ENCODE assay signal across 20 cellular contexts in genomic region chr2:219327719-219328118, GRCh38. TPM values are rescaled to one million over a fixed set of nuclear protein-coding genes. Genes with fewer than 3 reads are reported as not detected.
DNase-seq lines count a peak whose midpoint lies in the region; ATAC-seq, FAIRE-seq and TF ChIP-seq lines count a peak whose summit lies in the region.
"Had no signal": no experiment of that assay in that cellular context is flagged by ENCODE, and none has a peak within 500 bp of the region (broad histone marks: within the 10 kb centered on the region; RNA-seq: fewer than 3 reads in every experiment).

No MANE protein-coding gene starts in this region.

- TF ChIP-seq CTCF in pancreas (IDR thresholded peaks at IDR 0.05) (no peak), GM20000 (IDR thresholded peaks at IDR 0.05; ENCODE audit: extremely low read depth, missing control alignments) (no peak)

- H3K4me1 ChIP-seq in pancreas = no peaks in the 10 kb centered on the region
- H3K4me1 ChIP-seq: SJCRH30 had no signal

- H3K9me3 ChIP-seq in pancreas = no peaks in the 10 kb centered on the region
- H3K9me3 ChIP-seq: MG63, SJCRH30 had no signal

- H3K27ac Mint-ChIP-seq in activated CD8-positive, alpha-beta T cell treated with anti-CD3 and anti-CD28 coated beads, Interleukin-2, amount 10 ng/mL, durations not matched to agents 7 days and 5 days = no peak overlapping the region

- DNase-seq in NCI-H2227 (lab: John Stamatoyannopoulos, UW; ENCODE audit: unreplicated experiment) = peak; percentile 12
- DNase-seq in NCI-H2227 treated with DMSO at 0.1 percent for 48 hours (lab: John Stamatoyannopoulos, UW) = no peak
- peak; percentile 45 for DNase-seq in NCI-H1417 treated with DMSO at 0.1 percent for 48 hours (lab: John Stamatoyannopoulos, UW)
- peak; percentile 54 for DNase-seq in NCI-H524 treated with DMSO at 0.1 percent for 48 hours (lab: John Stamatoyannopoulos, UW)
- no peak for DNase-seq in pancreas
- no peak for DNase-seq in GM20000 (ENCODE audit: low spot score)
- DNase-seq in activated CD8-positive, alpha-beta T cell treated with anti-CD3 and anti-CD28 coated beads, Interleukin-2, amount 10 ng/mL, durations not matched to agents 7 days and 5 days = no peak
- DNase-seq: HCEC 1CT; IMR-90; Karpas-422; MG63; NCI-H1105; NCI-H2029 treated with DMSO at 0.1 percent for 48 hours; NCI-H446 treated with DMSO at 0.1 percent for 48 hours; NK-92 treated with Interleukin-12 subunit alpha and Interleukin-12 subunit beta, amount 100 ng/mL, for 24 hours; SJCRH30; T-helper 2 cell had no signal

- H3K9me3 Mint-ChIP-seq in activated CD8-positive, alpha-beta T cell treated with anti-CD3 and anti-CD28 coated beads, Interleukin-2, amount 10 ng/mL, durations not matched to agents 7 days and 5 days (ENCODE audit: insufficient read depth) = no peaks in the 10 kb centered on the region

- CTCF ChIA-PET in activated CD8-positive, alpha-beta T cell treated with anti-CD3 and anti-CD28 coated beads, Interleukin-2, amount 10 ng/mL, durations not matched to agents 7 days and 5 days (lab: Charles Lee) = no interaction called here

- H3K36me3 Mint-ChIP-seq in activated CD8-positive, alpha-beta T cell treated with anti-CD3 and anti-CD28 coated beads, Interleukin-2, amount 10 ng/mL, durations not matched to agents 7 days and 5 days (ENCODE audit: low read depth) = no peaks in the 10 kb centered on the region

- H3K27me3 Mint-ChIP-seq in activated CD8-positive, alpha-beta T cell treated with anti-CD3 and anti-CD28 coated beads, Interleukin-2, amount 10 ng/mL, durations not matched to agents 7 days and 5 days (ENCODE audit: low read depth) = peaks cover 49% of the 10 kb centered on the region

- no peak for FAIRE-seq in pancreas (lab: Jason Lieb, UNC)

- WGBS in pancreas, 2 donors = 20 to 42% methylated on average over 2 of the region's 2 CpGs

- H3K4me3 Mint-ChIP-seq in activated CD8-positive, alpha-beta T cell treated with anti-CD3 and anti-CD28 coated beads, Interleukin-2, amount 10 ng/mL, durations not matched to agents 7 days and 5 days = no peak overlapping the region

- ATAC-seq in pancreas (peak in 3 of 4 donors; percentile 19 to 76 (median 68)), GM19455 (IDR thresholded peaks at IDR 0.05; ENCODE audit: unreplicated experiment) (no peak)
- ATAC-seq in activated CD8-positive, alpha-beta T cell treated with anti-CD3 and anti-CD28 coated beads, Interleukin-2, amount 10 ng/mL, durations not matched to agents 7 days and 5 days = no peak

- H3K27me3 ChIP-seq in pancreas = peaks cover 0 to 13% (median 3%) of the 10 kb centered on the region in 4 donors
- H3K27me3 ChIP-seq: SJCRH30 had no signal

- intact Hi-C loops in pancreas (cut with DNase I) = no loop called here

- no peak overlapping the region for H3K27ac ChIP-seq in pancreas
- H3K27ac ChIP-seq: SJCRH30 had no signal

- no peaks in the 10 kb centered on the region for H3K36me3 ChIP-seq in pancreas
- H3K36me3 ChIP-seq: MG63, SJCRH30 had no signal

- H3K4me3 ChIP-seq in pancreas = no peak overlapping the region
- H3K4me3 ChIP-seq: MG63, SJCRH30 had no signal

- H3K4me1 Mint-ChIP-seq in activated CD8-positive, alpha-beta T cell treated with anti-CD3 and anti-CD28 coated beads, Interleukin-2, amount 10 ng/mL, durations not matched to agents 7 days and 5 days (ENCODE audit: low read depth) = no peaks in the 10 kb centered on the region

- POLR2A ChIA-PET in activated CD8-positive, alpha-beta T cell treated with anti-CD3 and anti-CD28 coated beads, Interleukin-2, amount 10 ng/mL, durations not matched to agents 7 days and 5 days (lab: Charles Lee) = no interaction called here

RNA-seq across cellular contexts. Expression of gene RESP18, which starts 4.8 kb away (rescaled TPM):
- not detected for total RNA-seq in pancreas
- under 1 TPM in 1 of 2 donors, not detected in 1; 0.16 TPM for polyA plus RNA-seq in pancreas
- total RNA-seq in activated CD8-positive, alpha-beta T cell treated with anti-CD3 and anti-CD28 coated beads, Interleukin-2, amount 10 ng/mL, durations not matched to agents 7 days and 5 days = not detected
- total RNA-seq: HT1080, IMR-90, OCI-LY7, SJCRH30 had no signal
- polyA plus RNA-seq: IMR-90 had no signal

RNA-seq across cellular contexts. Expression of gene PTPRN, which starts 18.5 kb away (rescaled TPM):
- total RNA-seq in pancreas = 10 to 100 TPM in 4 of 6 donors, 1 to 10 TPM in 2; 6.3 to 81.7 (median 23.7) TPM
- 100 to 1,000 TPM in 1 of 2 donors, 10 to 100 TPM in 1; 58.3 to 220 TPM for polyA plus RNA-seq in pancreas
- under 1 TPM in 1 of 2 experiments, not detected in 1; 0.16 TPM for total RNA-seq in activated CD8-positive, alpha-beta T cell treated with anti-CD3 and anti-CD28 coated beads, Interleukin-2, amount 10 ng/mL, durations not matched to agents 7 days and 5 days
- total RNA-seq: OCI-LY7, SJCRH30 had no signal

RNA-seq across cellular contexts. Expression of gene DNAJB2, which starts 48.6 kb away (rescaled TPM):
- 10 to 100 TPM; 44.5 to 66.7 (median 60.8) TPM for total RNA-seq in pancreas
- polyA plus RNA-seq in pancreas = 10 to 100 TPM; 82.3 to 96.3 TPM
- total RNA-seq in activated CD8-positive, alpha-beta T cell treated with anti-CD3 and anti-CD28 coated beads, Interleukin-2, amount 10 ng/mL, durations not matched to agents 7 days and 5 days = 10 to 100 TPM; 43.5 to 51.1 TPM

RNA-seq across cellular contexts. Expression of gene DNPEP, which starts 60.0 kb away (rescaled TPM):
- total RNA-seq in pancreas = 10 to 100 TPM; 21.0 to 32.8 (median 25.1) TPM
- polyA plus RNA-seq in pancreas = 10 to 100 TPM; 54.6 to 89.4 TPM
- total RNA-seq in activated CD8-positive, alpha-beta T cell treated with anti-CD3 and anti-CD28 coated beads, Interleukin-2, amount 10 ng/mL, durations not matched to agents 7 days and 5 days = 10 to 100 TPM; 58.1 to 59.7 TPM

Comparison
In these comparisons a context has a peak if more than half of its experiments do, and no peak if none do; other contexts are left out.
1. DNase-seq: peak in NCI-H2227 (single experiment), NCI-H1417 treated with DMSO at 0.1 percent for 48 hours (single experiment) and NCI-H524 treated with DMSO at 0.1 percent for 48 hours (single experiment); none in NCI-H2227 treated with DMSO at 0.1 percent for 48 hours (single experiment), pancreas (0 of 6), GM20000 (single experiment) and activated CD8-positive, alpha-beta T cell treated with anti-CD3 and anti-CD28 coated beads, Interleukin-2, amount 10 ng/mL, durations not matched to agents 7 days and 5 days (single experiment).
2. ATAC-seq: peak in pancreas (3 of 4); none in GM19455 (single experiment) and activated CD8-positive, alpha-beta T cell treated with anti-CD3 and anti-CD28 coated beads, Interleukin-2, amount 10 ng/mL, durations not matched to agents 7 days and 5 days (single experiment).
3. RNA of gene PTPRN, which starts 18.5 kb away (total RNA-seq): 6.3 to 81.7 TPM in pancreas; 0.16 TPM in activated CD8-positive, alpha-beta T cell treated with anti-CD3 and anti-CD28 coated beads, Interleukin-2, amount 10 ng/mL, durations not matched to agents 7 days and 5 days; every median in the first group is over 4 times any median in the second.